In genomic region chr9:35912791-35913400, GRCh38 we compare ENCODE assay signal across 29 cellular contexts. TPM values are rescaled to one million over a fixed set of nuclear protein-coding genes. Genes with fewer than 3 reads are reported as not detected.
DNase-seq lines count a peak whose midpoint lies in the region; ATAC-seq, FAIRE-seq and TF ChIP-seq lines count a peak whose summit lies in the region.
"Had no signal": no experiment of that assay in that cellular context is flagged by ENCODE, and none has a peak within 500 bp of the region (broad histone marks: within the 10 kb centered on the region; RNA-seq: fewer than 3 reads in every experiment).

No MANE protein-coding gene starts in this region.

- peak overlapping the region; percentile 0 to 7 for H2BK12ac ChIP-seq in mesenchymal stem cell (ENCODE audit: low read length in 2 of 2)

- H3K4me1 ChIP-seq in heart right ventricle: peaks cover 21 to 93% (median 74%) of the 10 kb centered on the region in 9 donors
- H3K4me1 ChIP-seq in endothelial cell of umbilical vein (ENCODE audit: control insufficient read depth, extremely low read depth, insufficient read depth, low read length): peaks cover 48% of the 10 kb centered on the region
- H3K4me1 ChIP-seq in mesenchymal stem cell (ENCODE audit: control insufficient read depth, insufficient read depth, low read depth, low read length): peaks cover 32% of the 10 kb centered on the region
- H3K4me1 ChIP-seq in upper lobe of left lung: peaks cover 31 to 55% (median 45%) of the 10 kb centered on the region in 4 donors

- peak overlapping the region in 1 of 2 experiments; percentile 32 for H3K4ac ChIP-seq in mesenchymal stem cell (ENCODE audit: low read depth in 1 of 2, low read length in 2 of 2)

- no peak overlapping the region for H3K14ac ChIP-seq in mesenchymal stem cell (ENCODE audit: low read length in 2 of 2)

- no peak overlapping the region for H2BK15ac ChIP-seq in mesenchymal stem cell (ENCODE audit: low read depth, poor library complexity, severe bottlenecking)

- intact Hi-C loops in heart right ventricle (cut with DNase I): no loop called here
- intact Hi-C loops in Right ventricle myocardium superior (cut with DNase I): no loop called here
- intact Hi-C loops in endothelial cell of umbilical vein (cut with micrococcal nuclease): no loop called here

- POLR2A ChIA-PET in endothelial cell of umbilical vein (lab: Charles Lee): no interaction called here

- H4K20me1 ChIP-seq in endothelial cell of umbilical vein (replicated peaks; ENCODE audit: control insufficient read depth, extremely low read depth, insufficient read depth, low read length): no peaks in the 10 kb centered on the region

- dilution Hi-C loops in endothelial cell of umbilical vein (cut with MboI; ENCODE audit: extremely low pct_ligation_motif_present, low sequenced_read_pairs): no loop called here

- 66% methylated on average over 10 of the region's 10 CpGs for WGBS in heart right ventricle, 2 donors
- WGBS in mesenchymal stem cell: 98% methylated on average over 10 of the region's 10 CpGs
- 46 to 73% methylated on average over 10 of the region's 10 CpGs for WGBS in upper lobe of left lung, 2 donors

- no peak overlapping the region for H3K23ac ChIP-seq in mesenchymal stem cell (ENCODE audit: low read length in 2 of 2)

- CTCF ChIA-PET in endothelial cell of umbilical vein (lab: Charles Lee): interaction anchor here (0.8 to 6.4 kb wide), 7 partner anchors 10 to 123 kb away, joined by 4 to 46 read pairs (median 22); no protein-coding TSS in a partner anchor

- TF ChIP-seq CTCF in heart right ventricle (IDR thresholded peaks at IDR 0.05) (no peak), endothelial cell of umbilical vein (IDR thresholded peaks at IDR 0.05; ENCODE audit: extremely low read depth in 1 of 2, insufficient read depth in 1 of 2, low read depth in 1 of 2, low read length in 2 of 2) (no peak), upper lobe of left lung (IDR thresholded peaks at IDR 0.05) (no peak)

- H3K79me1 ChIP-seq in mesenchymal stem cell (replicated peaks; ENCODE audit: low read length, poor library complexity, severe bottlenecking): no peaks in the 10 kb centered on the region

- H3K4me3 ChIP-seq in heart right ventricle: peak overlapping the region; percentile 5 to 54 (median 46)
- peak overlapping the region in 1 of 3 experiments; percentile 27 for H3K4me3 ChIP-seq in endothelial cell of umbilical vein (replicated peaks in 1 of 3; ENCODE audit: insufficient read depth in 1 of 3, low read depth in 1 of 3, low read length in 3 of 3)
- no peak overlapping the region for H3K4me3 ChIP-seq in mesenchymal stem cell (ENCODE audit: insufficient read depth in 1 of 2, low read depth in 1 of 2, low read length in 2 of 2)
- H3K4me3 ChIP-seq in upper lobe of left lung: peak overlapping the region in 3 of 4 donors; percentile 4 to 46 (median 41)

- peaks cover 33% of the 10 kb centered on the region for H3K79me2 ChIP-seq in endothelial cell of umbilical vein (ENCODE audit: control insufficient read depth, insufficient read depth, low read length)

- H2BK5ac ChIP-seq in mesenchymal stem cell (ENCODE audit: low read depth, low read length, poor library complexity, severe bottlenecking): no peak overlapping the region

- ATAC-seq in heart right ventricle (no peak), Right ventricle myocardium superior (ENCODE audit: poor library complexity) (no peak), upper lobe of left lung (ENCODE audit: low FRiP score in 2 of 2) (no peak), HG02588 (IDR thresholded peaks at IDR 0.05; ENCODE audit: unreplicated experiment) (no peak)
- ATAC-seq: activated naive CD8-positive, alpha-beta T cell treated with anti-CD3 and anti-CD28 coated beads, Interleukin-2, amount 50 U/mL, for 24 hours; activated T-cell treated with anti-CD3 and anti-CD28 coated beads, Interleukin-2, amount 50 U/mL, for 72 hours; natural killer cell had no signal

- no peak for FAIRE-seq in endothelial cell of umbilical vein (lab: Jason Lieb, UNC)
- FAIRE-seq: A204.1, G401.6 had no signal

- no peaks in the 10 kb centered on the region for H3K9me3 ChIP-seq in heart right ventricle
- H3K9me3 ChIP-seq in endothelial cell of umbilical vein (replicated peaks; ENCODE audit: control insufficient read depth, insufficient read depth, low read length): no peaks in the 10 kb centered on the region
- no peaks in the 10 kb centered on the region for H3K9me3 ChIP-seq in mesenchymal stem cell (ENCODE audit: control insufficient read depth, low read length)
- H3K9me3 ChIP-seq in upper lobe of left lung: no peaks in the 10 kb centered on the region

- DNase-seq in heart right ventricle: no peak
- DNase-seq in Right ventricle myocardium superior: no peak
- no peak for DNase-seq in endothelial cell of umbilical vein (ENCODE audit: low read depth, low spot score)
- DNase-seq in mesenchymal stem cell: no peak
- no peak for DNase-seq in upper lobe of left lung
- DNase-seq in activated naive CD4-positive, alpha-beta T cell (lab: John Stamatoyannopoulos, UW): no peak
- no peak for DNase-seq in NCI-H748 treated with DMSO at 0.1 percent for 48 hours (lab: John Stamatoyannopoulos, UW)
- DNase-seq: activated CD4-positive, alpha-beta memory T cell treated with anti-CD3 and anti-CD28 coated beads for 36 hours; activated CD4-positive, CD25-positive, alpha-beta regulatory T cell treated with anti-CD3 and anti-CD28 coated beads, Interleukin-2, amount 50 U/mL, for 72 hours; activated naive CD8-positive, alpha-beta T cell treated with anti-CD3 and anti-CD28 coated beads, Interleukin-2, amount 50 U/mL, for 24 hours; activated T-cell treated with anti-CD3 and anti-CD28 coated beads, Interleukin-2, amount 50 U/mL, for 72 hours; immature natural killer cell; KBM-7; MM.1S; natural killer cell; NCI-H2029; NCI-H526; SHP77 treated with DMSO at 0.1 percent for 48 hours; small intestine; stimulated activated naive CD4-positive, alpha-beta T cell treated with Interleukin-2 at 50 U/mL for 16 hours had no signal

- no peak overlapping the region for H2AK5ac ChIP-seq in mesenchymal stem cell (ENCODE audit: low read length, severe bottlenecking)

- H4K8ac ChIP-seq in mesenchymal stem cell (ENCODE audit: low read length): no peak overlapping the region

- no peak overlapping the region for H3K18ac ChIP-seq in mesenchymal stem cell (ENCODE audit: low read depth in 1 of 2, low read length in 2 of 2)

- no peak for TF ChIP-seq POLR2A in endothelial cell of umbilical vein (IDR thresholded peaks at IDR 0.05; ENCODE audit: low read depth, low read length)
- TF ChIP-seq POLR2A in upper lobe of left lung (IDR thresholded peaks at IDR 0.05): no peak

- BruUV-seq in endothelial cell of umbilical vein (replicated peaks; lab: Mats Ljungman, UMichigan): no TSS peak

- H2AFZ ChIP-seq in endothelial cell of umbilical vein (ENCODE audit: low read depth, low read length): no peak overlapping the region
- H2AFZ ChIP-seq in mesenchymal stem cell (ENCODE audit: low read depth, low read length): no peak overlapping the region

- H3K36me3 ChIP-seq in heart right ventricle (no peaks in the 10 kb centered on the region), endothelial cell of umbilical vein (ENCODE audit: control insufficient read depth in 2 of 2, extremely low read depth in 1 of 2, insufficient read depth in 2 of 2, low read length in 2 of 2) (no peaks in the 10 kb centered on the region), mesenchymal stem cell (ENCODE audit: control insufficient read depth in 1 of 2, insufficient read depth in 2 of 2, low read depth in 1 of 2, low read length in 2 of 2) (no peaks in the 10 kb centered on the region), upper lobe of left lung (no peaks in the 10 kb centered on the region)

- H3K27ac ChIP-seq in heart right ventricle (peak overlapping the region; percentile 84 to 98 (median 93)), endothelial cell of umbilical vein (ENCODE audit: insufficient read depth, low read depth, low read length) (no peak overlapping the region), mesenchymal stem cell (ENCODE audit: low read length, poor library complexity, severe bottlenecking) (no peak overlapping the region), upper lobe of left lung (peak overlapping the region; percentile 55 to 98 (median 83))

- peak overlapping the region; percentile 44 for H4K91ac ChIP-seq in mesenchymal stem cell (ENCODE audit: low read length)

- H3K27me3 ChIP-seq in heart right ventricle (no peaks in the 10 kb centered on the region), endothelial cell of umbilical vein (ENCODE audit: control insufficient read depth in 2 of 2, insufficient read depth in 2 of 2, low read length in 2 of 2) (no peaks in the 10 kb centered on the region), mesenchymal stem cell (ENCODE audit: control insufficient read depth in 1 of 2, insufficient read depth in 1 of 2, low read length in 2 of 2) (no peaks in the 10 kb centered on the region), upper lobe of left lung (no peaks in the 10 kb centered on the region)

- H3K4me2 ChIP-seq in endothelial cell of umbilical vein (ENCODE audit: insufficient read depth, low read length) (peak overlapping the region; percentile 35), mesenchymal stem cell (ENCODE audit: low read length, poor library complexity, severe bottlenecking) (no peak overlapping the region)

- H3K9ac ChIP-seq in endothelial cell of umbilical vein (replicated peaks; ENCODE audit: extremely low read depth, insufficient read depth, low read length) (no peak overlapping the region), mesenchymal stem cell (ENCODE audit: low read length) (no peak overlapping the region)

- TF ChIP-seq EP300 in upper lobe of left lung (IDR thresholded peaks at IDR 0.05): no peak

- H2BK120ac ChIP-seq in mesenchymal stem cell (ENCODE audit: low read depth, low read length): no peak overlapping the region

- no peaks in the 10 kb centered on the region for H3K9me1 ChIP-seq in endothelial cell of umbilical vein (replicated peaks; ENCODE audit: control insufficient read depth, extremely low read depth, insufficient read depth, low read length)

RNA-seq across cellular contexts. Expression of gene SPAAR, which starts 3.6 kb away (rescaled TPM):
- 10 to 100 TPM in 2 of 10 donors, 1 to 10 TPM in 8; 2.8 to 14.4 (median 5.0) TPM for total RNA-seq in heart right ventricle
- polyA plus RNA-seq in heart right ventricle: 10 to 100 TPM in 1 of 2 donors, 1 to 10 TPM in 1; 7.4 to 20.8 TPM
- total RNA-seq in Right ventricle myocardium superior: 8.3 TPM
- total RNA-seq in endothelial cell of umbilical vein: 13.0 and 24.8 TPM in 2 replicates
- polyA plus RNA-seq in endothelial cell of umbilical vein: 20.8 and 23.0 TPM in 2 replicates
- polyA plus RNA-seq in endothelial cell of umbilical vein (2011; cell fraction: cytosol; rRNA removed): 15.2 and 16.0 TPM in 2 replicates
- polyA plus RNA-seq in endothelial cell of umbilical vein (2011; cell fraction: nucleus; rRNA removed): 10.6 and 11.8 TPM in 2 replicates
- 14.3 and 25.3 TPM in 2 replicates for polyA plus RNA-seq in endothelial cell of umbilical vein (2012)
- 19.9 and 21.2 TPM in 2 replicates for polyA minus RNA-seq in endothelial cell of umbilical vein
- not detected for polyA minus RNA-seq in endothelial cell of umbilical vein (2011; cell fraction: cytosol; rRNA and poly(A)+ RNA removed)
- 12.7 and 15.8 TPM in 2 replicates for polyA minus RNA-seq in endothelial cell of umbilical vein (2011; cell fraction: nucleus; rRNA and poly(A)+ RNA removed)
- polyA plus RNA-seq in mesenchymal stem cell (2013, experiment 1 of 2): 0.28 TPM
- polyA plus RNA-seq in mesenchymal stem cell (2013, experiment 2 of 2): 0.27 TPM
- 10 to 100 TPM in 3 of 6 donors, 1 to 10 TPM in 3; 3.3 to 19.9 (median 8.5) TPM for total RNA-seq in upper lobe of left lung
- total RNA-seq: activated CD4-positive, alpha-beta memory T cell treated with anti-CD3 and anti-CD28 coated beads for 36 hours; activated T-cell treated with anti-CD3 and anti-CD28 coated beads, Interleukin-2, amount 50 U/mL, for 72 hours; mononuclear cell; natural killer cell; T-helper 2 cell treated with Interferon-gamma antibody and Interleukin-4, amounts not matched to agents 100 ng/mL and 5 ng/mL, for 36 hours had no signal
- polyA plus RNA-seq: immature natural killer cell had no signal

RNA-seq across cellular contexts. Expression of gene HRCT1, which starts 6.9 kb away (rescaled TPM):
- total RNA-seq in heart right ventricle (1 to 10 TPM; 1.5 to 6.1 (median 2.2) TPM), Right ventricle myocardium superior (7.4 TPM), endothelial cell of umbilical vein (1.2 and 5.2 TPM in 2 replicates), upper lobe of left lung (10 to 100 TPM in 4 of 6 donors, 1 to 10 TPM in 2; 2.1 to 19.1 (median 10.6) TPM)
- polyA plus RNA-seq in heart right ventricle (10 to 100 TPM in 1 of 2 donors, 1 to 10 TPM in 1; 7.2 to 13.9 TPM), endothelial cell of umbilical vein (7.0 and 9.9 TPM in 2 replicates)
- 6.2 and 7.1 TPM in 2 replicates for polyA plus RNA-seq in endothelial cell of umbilical vein (2011; cell fraction: cytosol; rRNA removed)
- polyA plus RNA-seq in endothelial cell of umbilical vein (2011; cell fraction: nucleus; rRNA removed): 2.4 and 2.9 TPM in 2 replicates
- polyA plus RNA-seq in endothelial cell of umbilical vein (2012): 3.2 and 3.4 TPM in 2 replicates
- polyA minus RNA-seq in endothelial cell of umbilical vein: 0.51 and 2.2 TPM in 2 replicates
- polyA minus RNA-seq in endothelial cell of umbilical vein (2011; cell fraction: cytosol; rRNA and poly(A)+ RNA removed): not detected
- polyA minus RNA-seq in endothelial cell of umbilical vein (2011; cell fraction: nucleus; rRNA and poly(A)+ RNA removed): 0.48 and 0.82 TPM in 2 replicates
- polyA plus RNA-seq in mesenchymal stem cell (2013, experiment 1 of 2): 1.7 TPM
- 2.2 TPM for polyA plus RNA-seq in mesenchymal stem cell (2013, experiment 2 of 2)
- total RNA-seq: activated CD4-positive, alpha-beta memory T cell treated with anti-CD3 and anti-CD28 coated beads for 36 hours; activated T-cell treated with anti-CD3 and anti-CD28 coated beads, Interleukin-2, amount 50 U/mL, for 72 hours; mononuclear cell; natural killer cell; T-helper 2 cell treated with Interferon-gamma antibody and Interleukin-4, amounts not matched to agents 100 ng/mL and 5 ng/mL, for 36 hours; temporal lobe had no signal
- polyA plus RNA-seq: immature natural killer cell had no signal

RNA-seq across cellular contexts. Expression of gene OR13J1, which starts 42.7 kb away (rescaled TPM):
- not detected for total RNA-seq in heart right ventricle
- polyA plus RNA-seq in heart right ventricle: not detected
- total RNA-seq in Right ventricle myocardium superior: not detected
- not detected in 2 replicates for total RNA-seq in endothelial cell of umbilical vein
- polyA plus RNA-seq in endothelial cell of umbilical vein: not detected in 2 replicates
- polyA plus RNA-seq in endothelial cell of umbilical vein (2011; cell fraction: cytosol; rRNA removed): not detected in 2 replicates
- polyA plus RNA-seq in endothelial cell of umbilical vein (2011; cell fraction: nucleus; rRNA removed): not detected in 2 replicates
- polyA plus RNA-seq in endothelial cell of umbilical vein (2012): not detected in 2 replicates
- polyA minus RNA-seq in endothelial cell of umbilical vein: not detected in 2 replicates
- not detected for polyA minus RNA-seq in endothelial cell of umbilical vein (2011; cell fraction: cytosol; rRNA and poly(A)+ RNA removed)
- not detected in 2 replicates for polyA minus RNA-seq in endothelial cell of umbilical vein (2011; cell fraction: nucleus; rRNA and poly(A)+ RNA removed)
- not detected for polyA plus RNA-seq in mesenchymal stem cell (2013, experiment 1 of 2)
- polyA plus RNA-seq in mesenchymal stem cell (2013, experiment 2 of 2): not detected
- not detected for total RNA-seq in upper lobe of left lung
- total RNA-seq: activated CD4-positive, alpha-beta memory T cell treated with anti-CD3 and anti-CD28 coated beads for 36 hours; activated T-cell treated with anti-CD3 and anti-CD28 coated beads, Interleukin-2, amount 50 U/mL, for 72 hours; chondrocyte; HT-29; mononuclear cell; natural killer cell; omental fat pad; T-helper 2 cell treated with Interferon-gamma antibody and Interleukin-4, amounts not matched to agents 100 ng/mL and 5 ng/mL, for 36 hours; temporal lobe had no signal
- polyA plus RNA-seq: immature natural killer cell, small intestine had no signal

RNA-seq across cellular contexts. Expression of gene OR2S2, which starts 45.1 kb away (rescaled TPM):
- total RNA-seq in heart right ventricle (not detected), Right ventricle myocardium superior (not detected), endothelial cell of umbilical vein (not detected in 2 replicates), upper lobe of left lung (not detected)
- polyA plus RNA-seq in heart right ventricle (not detected), endothelial cell of umbilical vein (not detected in 2 replicates)
- polyA plus RNA-seq in endothelial cell of umbilical vein (2011; cell fraction: cytosol; rRNA removed): not detected in 2 replicates
- not detected in 2 replicates for polyA plus RNA-seq in endothelial cell of umbilical vein (2011; cell fraction: nucleus; rRNA removed)
- polyA plus RNA-seq in endothelial cell of umbilical vein (2012): not detected in 2 replicates
- not detected in 2 replicates for polyA minus RNA-seq in endothelial cell of umbilical vein
- polyA minus RNA-seq in endothelial cell of umbilical vein (2011; cell fraction: cytosol; rRNA and poly(A)+ RNA removed): not detected
- polyA minus RNA-seq in endothelial cell of umbilical vein (2011; cell fraction: nucleus; rRNA and poly(A)+ RNA removed): not detected in 2 replicates
- polyA plus RNA-seq in mesenchymal stem cell (2013, experiment 1 of 2): not detected
- polyA plus RNA-seq in mesenchymal stem cell (2013, experiment 2 of 2): not detected
- total RNA-seq: activated CD4-positive, alpha-beta memory T cell treated with anti-CD3 and anti-CD28 coated beads for 36 hours; activated T-cell treated with anti-CD3 and anti-CD28 coated beads, Interleukin-2, amount 50 U/mL, for 72 hours; chondrocyte; HT-29; mononuclear cell; natural killer cell; omental fat pad; T-helper 2 cell treated with Interferon-gamma antibody and Interleukin-4, amounts not matched to agents 100 ng/mL and 5 ng/mL, for 36 hours; temporal lobe had no signal
- polyA plus RNA-seq: immature natural killer cell, small intestine had no signal

Comparison
In these comparisons a context has a peak if more than half of its experiments do, and no peak if none do; other contexts are left out.
1. H3K27ac ChIP-seq: peak in heart right ventricle (10 of 10) and upper lobe of left lung (4 of 4); none in endothelial cell of umbilical vein (single experiment) and mesenchymal stem cell (single experiment).
2. H3K4me3 ChIP-seq: peak in heart right ventricle (10 of 10) and upper lobe of left lung (3 of 4); none in mesenchymal stem cell (0 of 2).